32 cellular contexts compared by ENCODE assay signal in the genomic region with DNA sequence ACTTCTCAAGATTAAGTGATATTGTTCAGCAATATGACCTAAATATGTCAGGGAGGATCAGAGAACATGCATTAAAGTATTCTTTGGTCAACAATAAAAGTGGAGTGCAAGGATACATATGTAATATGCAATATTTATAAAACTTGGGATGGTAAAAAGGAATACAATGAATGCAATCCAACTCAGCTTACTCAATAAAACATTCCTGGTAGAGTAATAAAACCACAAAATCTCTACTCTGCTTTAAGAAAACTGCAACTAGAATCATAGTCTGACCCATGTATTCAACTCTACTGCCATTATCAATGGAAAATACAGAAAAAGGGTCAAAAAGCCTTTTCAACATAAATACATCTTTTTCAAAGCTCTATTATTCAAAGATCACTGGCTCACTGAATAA. TPM values are rescaled to one million over a fixed set of nuclear protein-coding genes. Genes with fewer than 3 reads are reported as not detected.
A peak's percentile ranks its signal among the peaks of the same experiment; 100 is the strongest.
DNase-seq lines count a peak whose midpoint lies in the region; ATAC-seq, FAIRE-seq and TF ChIP-seq lines count a peak whose summit lies in the region.
"Had no signal": no experiment of that assay in that cellular context is flagged by ENCODE, and none has a peak within 500 bp of the region (broad histone marks: within the 10 kb centered on the region; RNA-seq: fewer than 3 reads in every experiment).

No MANE protein-coding gene starts in this region.

- H4K91ac ChIP-seq in IMR-90 (ENCODE audit: insufficient read depth, low read depth, low read length): no peak overlapping the region

- CTCF ChIA-PET in IMR-90 (lab: Yijun Ruan, JAX): interaction anchor here (0.7 to 1.3 kb wide), 2 partner anchors 137 to 364 kb away, joined by 3 to 4 read pairs; no protein-coding TSS in a partner anchor

- peak; percentile 82 for FAIRE-seq in D721Med (lab: Jason Lieb, UNC)

- H4K5ac ChIP-seq in IMR-90 (ENCODE audit: low read depth, low read length): no peak overlapping the region

- no peak overlapping the region for H3K23ac ChIP-seq in IMR-90 (ENCODE audit: low read depth, low read length)

- H3K4me3 ChIP-seq in IMR-90 (ENCODE audit: insufficient read depth, low read depth, low read length) (no peak overlapping the region), fibroblast of lung (replicated peaks in 1 of 4; ENCODE audit: control extremely low read depth in 1 of 4, insufficient read depth in 1 of 4, low read depth in 3 of 4, low read length in 4 of 4) (peak overlapping the region in 2 of 4 experiments; percentile 5 to 69), gastrocnemius medialis (no peak overlapping the region)
- H3K4me3 ChIP-seq: BLaER1, body of pancreas, Peyer's patch, prostate gland, skin epidermis, thoracic aorta, vagina had no signal

- TF ChIP-seq CTCF in D721Med (IDR thresholded peaks at IDR 0.05; ENCODE audit: insufficient read depth, missing control alignments) (no peak), IMR-90 (conservative IDR thresholded peaks at IDR 0.05; ENCODE audit: low read depth, low read length) (no peak), fibroblast of lung (conservative IDR thresholded peaks at IDR 0.05 in 1 of 2, IDR thresholded peaks at IDR 0.05 in 1 of 2; ENCODE audit: low read depth in 1 of 2, low read length in 2 of 2) (no peak), gastrocnemius medialis (IDR thresholded peaks at IDR 0.05 in 4 of 5, conservative IDR thresholded peaks at IDR 0.05 in 1 of 5) (no peak)

- H3K36me3 ChIP-seq in IMR-90 (ENCODE audit: control insufficient read depth, insufficient read depth, low read length) (peaks cover 32% of the 10 kb centered on the region), fibroblast of lung (ENCODE audit: control insufficient read depth, insufficient read depth, low read length) (peaks cover 5% of the 10 kb centered on the region), gastrocnemius medialis (no peaks in the 10 kb centered on the region)
- H3K36me3 ChIP-seq: adrenal gland, Peyer's patch, prostate gland, thoracic aorta, vagina had no signal

- peaks cover 3 to 24% of the 10 kb centered on the region in 2 experiments; a peak in 3 of 4 replicates for H3K79me1 ChIP-seq in IMR-90 (ENCODE audit: low read depth in 1 of 2, low read length in 2 of 2)

- H2BK5ac ChIP-seq in IMR-90 (ENCODE audit: low read depth, low read length, poor library complexity, severe bottlenecking): peak overlapping the region; percentile 66

- no TSS peak for BruUV-seq in IMR-90 (replicated peaks; lab: Mats Ljungman, UMichigan)

- intact Hi-C loops in IMR-90 (cut with micrococcal nuclease): no loop called here
- intact Hi-C loops in gastrocnemius medialis (cut with DNase I; ENCODE audit: low total_unique reads): no loop called here

- H3K4me2 ChIP-seq in IMR-90 (ENCODE audit: low read depth, low read length): peak overlapping the region; percentile 36
- peak overlapping the region; percentile 66 for H3K4me2 ChIP-seq in fibroblast of lung (ENCODE audit: extremely low read depth, insufficient read depth, low read length)
- H3K4me2 ChIP-seq: BLaER1 had no signal

- no peak overlapping the region for H3K56ac ChIP-seq in IMR-90 (ENCODE audit: extremely low read depth, insufficient read depth, low read length)

- peaks cover 13% of the 10 kb centered on the region for H3K4me1 ChIP-seq in IMR-90 (ENCODE audit: control insufficient read depth, insufficient read depth, low read length)
- peaks cover 7% of the 10 kb centered on the region for H3K4me1 ChIP-seq in fibroblast of lung (ENCODE audit: control insufficient read depth, extremely low read depth, insufficient read depth, low read length)
- H3K4me1 ChIP-seq in gastrocnemius medialis: peaks cover 44 to 48% of the 10 kb centered on the region in 2 donors

- ATAC-seq in IMR-90 (ENCODE audit: low read depth) (no peak), gastrocnemius medialis (no peak)
- ATAC-seq: body of pancreas, esophagus mucosa, left lobe of liver had no signal

- no peak overlapping the region for H3K14ac ChIP-seq in IMR-90 (replicated peaks; ENCODE audit: low read depth, low read length)

- H2AFZ ChIP-seq in IMR-90 (replicated peaks; ENCODE audit: low read length, poor library complexity): no peak overlapping the region
- no peak overlapping the region for H2AFZ ChIP-seq in fibroblast of lung (ENCODE audit: low read length)

- no peak overlapping the region for H2BK20ac ChIP-seq in IMR-90 (ENCODE audit: low read depth, low read length)

- in situ Hi-C loops in IMR-90 (cut with MboI; ENCODE audit: low sequenced_read_pairs) (loop anchor here (25.0 kb wide), 1 partner anchor 1676 kb away; no protein-coding TSS in a partner anchor), gastrocnemius medialis (cut with MboI; ENCODE audit: low sequenced_read_pairs in 4 of 4) (loop anchor here in 1 of 4 donors (25.0 kb wide), 1 partner anchor 126 kb away; no protein-coding TSS in a partner anchor)

- peaks cover 46% of the 10 kb centered on the region for H4K20me1 ChIP-seq in IMR-90 (ENCODE audit: insufficient read depth, low read length)
- no peaks in the 10 kb centered on the region for H4K20me1 ChIP-seq in fibroblast of lung (ENCODE audit: control insufficient read depth, extremely low read depth, insufficient read depth, low read length)
- H4K20me1 ChIP-seq: BLaER1 had no signal

- TF ChIP-seq POLR2A in IMR-90 (IDR thresholded peaks at IDR 0.05; ENCODE audit: low read depth, low read length): no peak
- TF ChIP-seq POLR2A in gastrocnemius medialis (IDR thresholded peaks at IDR 0.05): no peak

- H3K9me3 ChIP-seq in IMR-90 (ENCODE audit: control insufficient read depth, insufficient read depth, low read length) (0 out of 2 replicates have a peak, but pooled peaks cover 2% of the 10 kb centered on the region), fibroblast of lung (ENCODE audit: control insufficient read depth, insufficient read depth, low read depth, low read length) (no peaks in the 10 kb centered on the region), gastrocnemius medialis (no peaks in the 10 kb centered on the region)
- H3K9me3 ChIP-seq: adrenal gland, body of pancreas, Peyer's patch, prostate gland, thoracic aorta, vagina had no signal

- dilution Hi-C loops in IMR-90 (cut with HindIII; ENCODE audit: low sequenced_read_pairs, unreplicated experiment): no loop called here

- no peak overlapping the region for H4K8ac ChIP-seq in IMR-90 (ENCODE audit: low read depth in 2 of 2, low read length in 2 of 2)

- H2BK15ac ChIP-seq in IMR-90 (ENCODE audit: low read depth, low read length): no peak overlapping the region

- H2BK120ac ChIP-seq in IMR-90 (ENCODE audit: low read depth, low read length): no peak overlapping the region

- H2AK9ac ChIP-seq in IMR-90 (replicated peaks; ENCODE audit: low read depth, low read length, poor library complexity): no peak overlapping the region

- H3K4ac ChIP-seq in IMR-90 (ENCODE audit: low read depth, low read length): no peak overlapping the region

- DNase-seq in D721Med (ENCODE audit: insufficient read length, low spot score): no peak
- DNase-seq in IMR-90: peak; percentile 39
- peak; percentile 34 to 66 for DNase-seq in fibroblast of lung (ENCODE audit: low read depth in 2 of 2)
- DNase-seq in gastrocnemius medialis: no peak
- no peak for DNase-seq in SW480 (ENCODE audit: low spot score)
- no peak for DNase-seq in iPS-NIHi7 (ENCODE audit: extremely low spot score)
- no peak for DNase-seq in stimulated activated naive CD4-positive, alpha-beta T cell (lab: John Stamatoyannopoulos, UW)
- DNase-seq: activated CD4-positive, alpha-beta memory T cell treated with anti-CD3 and anti-CD28 coated beads, Interleukin-2, amount 10 ng/mL, durations not matched to agents 7 days and 5 days; activated CD8-positive, alpha-beta memory T cell treated with anti-CD3 and anti-CD28 coated beads, Interleukin-2, amount 50 U/mL, for 4 hours; activated naive CD4-positive, alpha-beta T cell treated with Interleukin-2 at 50 U/mL for 16 hours; adrenal gland; body of pancreas; dermis blood vessel endothelial cell; DMS153; H9; Kasumi-1; naive B cell; NCI-H146; NCI-H2107; NCI-H345; NCI-H69; Peyer's patch; stimulated activated naive CD4-positive, alpha-beta T cell treated with Interleukin-2 at 50 U/mL for 16 hours; SW 1271; T-helper 9 cell had no signal

- H3K27ac ChIP-seq in IMR-90 (ENCODE audit: insufficient read depth, low read length) (no peak overlapping the region), fibroblast of lung (ENCODE audit: insufficient read depth, low read length) (no peak overlapping the region), gastrocnemius medialis (peak overlapping the region in 3 of 4 donors; percentile 95 to 99 (median 98))
- H3K27ac ChIP-seq: BLaER1, body of pancreas, Peyer's patch, skin epidermis, vagina had no signal

- H2AK5ac ChIP-seq in IMR-90 (ENCODE audit: low read depth, low read length): no peak overlapping the region

- peaks cover 13% of the 10 kb centered on the region for H3K9me1 ChIP-seq in IMR-90 (ENCODE audit: insufficient read depth, low read length)

- no peak overlapping the region for H3K18ac ChIP-seq in IMR-90 (ENCODE audit: low read depth, low read length)

- H3K27me3 ChIP-seq in IMR-90 (ENCODE audit: control insufficient read depth, insufficient read depth, low read length) (no peaks in the 10 kb centered on the region), fibroblast of lung (ENCODE audit: control insufficient read depth, insufficient read depth, low read length) (no peaks in the 10 kb centered on the region), gastrocnemius medialis (no peaks in the 10 kb centered on the region)
- H3K27me3 ChIP-seq: adrenal gland, BLaER1, body of pancreas, Peyer's patch, vagina had no signal

- POLR2A ChIA-PET in IMR-90 (lab: Charles Lee; ENCODE audit: unreplicated experiment): no interaction called here

- H3K9ac ChIP-seq in IMR-90 (ENCODE audit: low read depth, low read length) (no peak overlapping the region), fibroblast of lung (ENCODE audit: insufficient read depth, low read length) (no peak overlapping the region)
- H3K9ac ChIP-seq: BLaER1 had no signal

- H3K79me2 ChIP-seq in fibroblast of lung (ENCODE audit: control insufficient read depth, insufficient read depth, low read length): peaks cover 95% of the 10 kb centered on the region

- no peak for TF ChIP-seq RAD21 in IMR-90 (IDR thresholded peaks at IDR 0.05; ENCODE audit: low read length)

RNA-seq across cellular contexts. Expression of gene IRS1, which starts 11.6 kb away (rescaled TPM):
- 21.1 and 29.4 TPM in 2 replicates for total RNA-seq in IMR-90 (2012; rRNA removed)
- 37.1 and 44.5 TPM in 2 replicates for polyA plus RNA-seq in IMR-90 (2012; rRNA removed)
- 15.4 and 40.6 TPM in 2 replicates for polyA plus RNA-seq in IMR-90 (2012; cell fraction: cytosol; rRNA removed)
- polyA plus RNA-seq in IMR-90 (2012; cell fraction: nucleus; rRNA removed; ENCODE audit: low replicate concordance): 20.3 and 39.6 TPM in 2 replicates
- total RNA-seq in fibroblast of lung: 18.7 and 29.1 TPM in 2 replicates
- polyA plus RNA-seq in fibroblast of lung: 14.3 and 24.0 TPM in 2 replicates
- polyA plus RNA-seq in fibroblast of lung (2012): 21.3 and 33.3 TPM in 2 replicates
- polyA minus RNA-seq in fibroblast of lung (ENCODE audit: low replicate concordance): 40.7 and 72.5 TPM in 2 replicates
- 10 to 100 TPM in 1 of 4 donors, 1 to 10 TPM in 3; 2.2 to 71.1 (median 6.3) TPM for total RNA-seq in gastrocnemius medialis

RNA-seq across cellular contexts. Expression of gene RHBDD1, which starts 47.8 kb away (rescaled TPM):
- 11.9 and 14.0 TPM in 2 replicates for total RNA-seq in IMR-90 (2012; rRNA removed)
- polyA plus RNA-seq in IMR-90 (2012; rRNA removed): 9.3 and 9.7 TPM in 2 replicates
- polyA plus RNA-seq in IMR-90 (2012; cell fraction: cytosol; rRNA removed): 4.0 and 4.1 TPM in 2 replicates
- 3.8 and 8.8 TPM in 2 replicates for polyA plus RNA-seq in IMR-90 (2012; cell fraction: nucleus; rRNA removed; ENCODE audit: low replicate concordance)
- 39.8 and 85.4 TPM in 2 replicates for total RNA-seq in fibroblast of lung
- polyA plus RNA-seq in fibroblast of lung: 28.4 and 31.5 TPM in 2 replicates
- 16.6 and 18.1 TPM in 2 replicates for polyA plus RNA-seq in fibroblast of lung (2012)
- polyA minus RNA-seq in fibroblast of lung (ENCODE audit: low replicate concordance): 36.1 and 53.4 TPM in 2 replicates
- total RNA-seq in gastrocnemius medialis: 10 to 100 TPM in 1 of 4 donors, 1 to 10 TPM in 3; 6.2 to 14.2 (median 8.7) TPM

Comparison
In these comparisons a context has a peak if more than half of its experiments do, and no peak if none do; other contexts are left out.
1. DNase-seq: peak in IMR-90 (single experiment) and fibroblast of lung (2 of 2); none in D721Med (single experiment), gastrocnemius medialis (0 of 2), SW480 (single experiment), iPS-NIHi7 (single experiment) and stimulated activated naive CD4-positive, alpha-beta T cell (0 of 6).
2. H3K27ac ChIP-seq: peak in gastrocnemius medialis (3 of 4); none in IMR-90 (single experiment) and fibroblast of lung (single experiment).